In genomic region chr5:141849371-141850182, GRCh38 we compare ENCODE assay signal across 8 cellular contexts. TPM values are rescaled to one million over a fixed set of nuclear protein-coding genes. Genes with fewer than 3 reads are reported as not detected.
A peak's percentile ranks its signal among the peaks of the same experiment; 100 is the strongest.
DNase-seq lines count a peak whose midpoint lies in the region; ATAC-seq and TF ChIP-seq lines count a peak whose summit lies in the region.

No MANE protein-coding gene starts in this region.

- no peaks in the 10 kb centered on the region for H3K9me3 Mint-ChIP-seq in activated naive CD4-positive, alpha-beta T cell treated with anti-CD3 and anti-CD28 coated beads, Interleukin-2, amount 10 ng/mL, durations not matched to agents 7 days and 5 days

- CTCF ChIA-PET in activated naive CD4-positive, alpha-beta T cell treated with anti-CD3 and anti-CD28 coated beads, Interleukin-2, amount 10 ng/mL, durations not matched to agents 7 days and 5 days (lab: Charles Lee) = interaction anchor here (0.5 to 1.5 kb wide), 5 partner anchors 10 to 158 kb away, joined by 3 to 5 read pairs (median 3); no protein-coding TSS in a partner anchor

- peaks cover 72% of the 10 kb centered on the region for H3K27me3 Mint-ChIP-seq in activated naive CD4-positive, alpha-beta T cell treated with anti-CD3 and anti-CD28 coated beads, Interleukin-2, amount 10 ng/mL, durations not matched to agents 7 days and 5 days

- H3K4me3 Mint-ChIP-seq in activated naive CD4-positive, alpha-beta T cell treated with anti-CD3 and anti-CD28 coated beads, Interleukin-2, amount 10 ng/mL, durations not matched to agents 7 days and 5 days = peak overlapping the region; percentile 85

- H3K9me3 ChIP-seq in KOPT-K1 (ENCODE audit: insufficient read depth, low read length, poor library complexity, severe bottlenecking) = no peaks in the 10 kb centered on the region
- H3K9me3 ChIP-seq in SJSA1 (replicated peaks) = no peaks in the 10 kb centered on the region

- TF ChIP-seq CTCF in omental fat pad (IDR thresholded peaks at IDR 0.05) = no peak

- H3K4me1 Mint-ChIP-seq in activated naive CD4-positive, alpha-beta T cell treated with anti-CD3 and anti-CD28 coated beads, Interleukin-2, amount 10 ng/mL, durations not matched to agents 7 days and 5 days = peaks cover 23% of the 10 kb centered on the region

- H3K27ac Mint-ChIP-seq in activated naive CD4-positive, alpha-beta T cell treated with anti-CD3 and anti-CD28 coated beads, Interleukin-2, amount 10 ng/mL, durations not matched to agents 7 days and 5 days = peak overlapping the region; percentile 90

- H3K36me3 ChIP-seq in KOPT-K1 (ENCODE audit: insufficient read depth, low read length) (no peaks in the 10 kb centered on the region), SJSA1 (no peaks in the 10 kb centered on the region)

- DNase-seq in DMS53 treated with DMSO at 0.1 percent for 48 hours (lab: John Stamatoyannopoulos, UW; ENCODE audit: unreplicated experiment) = peak; percentile 93
- DNase-seq in SJSA1 (ENCODE audit: low read depth in 1 of 2, low spot score in 2 of 2) = peak; percentile 88 to 91
- DNase-seq in activated naive CD4-positive, alpha-beta T cell treated with anti-CD3 and anti-CD28 coated beads, Interleukin-2, amount 10 ng/mL, durations not matched to agents 7 days and 5 days = peak; percentile 84
- DNase-seq in globus pallidus (ENCODE audit: low spot score) = peak; percentile 92
- peak; percentile 41 for DNase-seq in omental fat pad (ENCODE audit: low spot score)

- H3K4me1 ChIP-seq in SJSA1 (replicated peaks) = peaks cover 23% of the 10 kb centered on the region

- ATAC-seq in GM21576 (IDR thresholded peaks at IDR 0.05; ENCODE audit: unreplicated experiment) (peak; percentile 73), omental fat pad (ENCODE audit: low FRiP score) (peak; percentile 84)

- H3K27ac ChIP-seq in KOPT-K1 (ENCODE audit: low read depth, low read length, poor library complexity, severe bottlenecking) (peak overlapping the region; percentile 78), SJSA1 (peak overlapping the region; percentile 88), temporal lobe (ENCODE audit: low read depth, low read length) (peak overlapping the region; percentile 100)

- no peaks in the 10 kb centered on the region for H3K27me3 ChIP-seq in SJSA1 (replicated peaks)

- peaks cover 1% of the 10 kb centered on the region for H3K36me3 Mint-ChIP-seq in activated naive CD4-positive, alpha-beta T cell treated with anti-CD3 and anti-CD28 coated beads, Interleukin-2, amount 10 ng/mL, durations not matched to agents 7 days and 5 days

- peak overlapping the region; percentile 61 for H3K4me3 ChIP-seq in SJSA1

RNA-seq across cellular contexts. Expression of gene PCDH1, which starts 28.6 kb away (rescaled TPM):
- total RNA-seq in SJSA1 (2014; rRNA removed; shearing (Covaris generic)) = 0.53 TPM in 1 of 2 replicates, not detected in the other
- total RNA-seq in omental fat pad = 100 to 1,000 TPM in 1 of 4 donors, 10 to 100 TPM in 3; 10.6 to 148 (median 50.6) TPM
- total RNA-seq in temporal lobe = 49.2 TPM

Comparison
In these comparisons a context has a peak if more than half of its experiments do, and no peak if none do; other contexts are left out.
1. Peak in every context shown above with its lines: DNase-seq, ATAC-seq, H3K4me3 ChIP-seq and H3K27ac ChIP-seq.
2. DNase-seq: peak in every context shown above with its lines; median percentile 93 in DMS53 treated with DMSO at 0.1 percent for 48 hours; 92 in globus pallidus; 90 in SJSA1; 84 in activated naive CD4-positive, alpha-beta T cell treated with anti-CD3 and anti-CD28 coated beads, Interleukin-2, amount 10 ng/mL, durations not matched to agents 7 days and 5 days; 41 in omental fat pad.